In the genomic region with DNA sequence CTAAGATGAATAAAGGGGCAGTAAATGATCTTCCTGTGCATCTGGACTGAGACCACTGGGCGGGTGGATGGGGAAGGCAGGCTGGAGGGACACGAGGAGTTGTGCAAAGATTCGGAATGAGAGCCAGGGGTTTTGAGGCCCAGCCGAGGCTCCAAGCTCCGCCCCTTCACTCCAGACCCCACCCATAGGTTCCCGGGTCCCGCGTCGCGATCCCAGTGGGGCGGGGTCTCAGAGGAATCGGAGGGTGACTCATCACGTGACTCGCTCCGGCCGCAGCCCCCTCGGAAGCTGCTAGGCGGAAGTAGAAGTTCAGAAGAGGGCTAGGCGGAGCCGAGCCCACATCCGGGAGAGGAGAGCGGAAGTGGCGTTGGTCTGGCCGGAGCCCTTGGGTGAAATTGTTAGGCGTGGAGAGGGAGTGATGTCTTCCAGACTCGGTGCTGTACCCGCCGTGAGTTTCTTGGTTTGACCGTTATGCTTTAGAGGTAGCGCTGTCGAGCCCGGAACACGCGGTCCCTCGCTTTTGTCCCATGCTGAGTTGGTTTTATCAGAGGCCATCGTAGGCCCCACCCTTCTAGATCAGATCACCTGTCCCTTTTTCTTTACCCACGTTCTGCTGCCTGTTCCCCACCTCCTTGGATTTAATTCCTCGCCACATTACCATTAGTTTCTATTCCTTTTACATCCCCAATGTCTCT, we compare ENCODE assay signal across 8 cellular contexts. TPM values are rescaled to one million over a fixed set of nuclear protein-coding genes. Genes with fewer than 3 reads are reported as not detected.
DNase-seq lines count a peak whose midpoint lies in the region; ATAC-seq and TF ChIP-seq lines count a peak whose summit lies in the region.

ZNF512 (plus strand) TSS at position 348 of the 695 bp plus-strand sequence; CDS start at position 419, 71 bp downstream.

- WGBS in right cardiac atrium, result under 1% methylated on average over 38 of the region's 38 CpGs
- WGBS in psoas muscle, 3 donors, result 1 to 2% (median 1%) methylated on average over 35 to 38 of the region's 38 CpGs
- under 1% methylated on average over 38 of the region's 38 CpGs for WGBS in urinary bladder

- in situ Hi-C loops in GM13977 (cut with MboI; ENCODE audit: low pct_unique_long_range_greater_than_20kb, low sequenced_read_pairs, unreplicated experiment), result no loop called here

- H3K36me3 ChIP-seq in psoas muscle (ENCODE audit: insufficient read depth in 1 of 2, low read depth in 1 of 2) (no peaks in the 10 kb centered on the region), urinary bladder (ENCODE audit: insufficient read depth) (no peaks in the 10 kb centered on the region)

- H3K27me3 Mint-ChIP-seq in T-helper 1 cell treated with Interleukin-12 subunit alpha and Interleukin-12 subunit beta and Interleukin-4 antibody, amounts not matched to agents 30 μg/mL and 1 μg/mL, for 36 hours (ENCODE audit: low read depth), result peaks cover 17% of the 10 kb centered on the region

- H3K9me3 ChIP-seq in right cardiac atrium (ENCODE audit: control insufficient read depth, low read length), result no peaks in the 10 kb centered on the region
- peaks cover 16% of the 10 kb centered on the region for H3K9me3 ChIP-seq in psoas muscle

- peak; percentile 97 for ATAC-seq in HG02852 (IDR thresholded peaks at IDR 0.05; ENCODE audit: unreplicated experiment)
- peak; percentile 98 for ATAC-seq in right cardiac atrium
- peak; percentile 88 to 97 (median 96) for ATAC-seq in psoas muscle

- peak within 1 kb of the TSS; percentile 97 for H3K4me3 Mint-ChIP-seq in T-helper 1 cell treated with Interleukin-12 subunit alpha and Interleukin-12 subunit beta and Interleukin-4 antibody, amounts not matched to agents 30 μg/mL and 1 μg/mL, for 36 hours

- H3K4me3 ChIP-seq in right cardiac atrium (ENCODE audit: low read length) (peak within 1 kb of the TSS; percentile 83), psoas muscle (peak within 1 kb of the TSS; percentile 66), urinary bladder (ENCODE audit: low read depth, low read length) (peak within 1 kb of the TSS; percentile 65)

- peaks cover 22% of the 10 kb centered on the region for H3K36me3 Mint-ChIP-seq in T-helper 1 cell treated with Interleukin-12 subunit alpha and Interleukin-12 subunit beta and Interleukin-4 antibody, amounts not matched to agents 30 μg/mL and 1 μg/mL, for 36 hours (ENCODE audit: low read depth)

- peak; percentile 87 for DNase-seq in GM13977 (ENCODE audit: low spot score)
- DNase-seq in NCI-H146 (lab: John Stamatoyannopoulos, UW), result peak; percentile 98
- peak; percentile 41 to 93 (median 77) for DNase-seq in amygdala (lab: John Stamatoyannopoulos, UW)
- DNase-seq in right cardiac atrium, result peak; percentile 94 to 96 (median 96)
- peak; percentile 91 to 94 for DNase-seq in psoas muscle

- H3K27me3 ChIP-seq in right cardiac atrium (ENCODE audit: control insufficient read depth, insufficient read depth) (no peaks in the 10 kb centered on the region), psoas muscle (ENCODE audit: insufficient read depth in 3 of 3, low read length in 2 of 3) (no peaks in the 10 kb centered on the region)

- H3K4me1 ChIP-seq in right cardiac atrium (ENCODE audit: control insufficient read depth, insufficient read depth, low read length) (peaks cover 2% of the 10 kb centered on the region), psoas muscle (peaks cover 11% of the 10 kb centered on the region), urinary bladder (ENCODE audit: insufficient read depth) (no peaks in the 10 kb centered on the region)

- intact Hi-C loops in right cardiac atrium (cut with DNase I) (no loop called here), psoas muscle (cut with DNase I) (no loop called here)

- TF ChIP-seq CTCF in GM13977 (IDR thresholded peaks at IDR 0.05; ENCODE audit: extremely low read depth, insufficient read depth, missing control alignments) (no peak), psoas muscle (IDR thresholded peaks at IDR 0.05) (no peak)

- H3K4me1 Mint-ChIP-seq in T-helper 1 cell treated with Interleukin-12 subunit alpha and Interleukin-12 subunit beta and Interleukin-4 antibody, amounts not matched to agents 30 μg/mL and 1 μg/mL, for 36 hours (ENCODE audit: low read depth), result peaks cover 37% of the 10 kb centered on the region

- H3K27ac Mint-ChIP-seq in T-helper 1 cell treated with Interleukin-12 subunit alpha and Interleukin-12 subunit beta and Interleukin-4 antibody, amounts not matched to agents 30 μg/mL and 1 μg/mL, for 36 hours, result peak within 1 kb of the TSS; percentile 93

- H3K9me3 Mint-ChIP-seq in T-helper 1 cell treated with Interleukin-12 subunit alpha and Interleukin-12 subunit beta and Interleukin-4 antibody, amounts not matched to agents 30 μg/mL and 1 μg/mL, for 36 hours, result peaks cover 4% of the 10 kb centered on the region

- H3K27ac ChIP-seq in right cardiac atrium (ENCODE audit: low read length) (peak within 1 kb of the TSS; percentile 58), psoas muscle (peak within 1 kb of the TSS; percentile 51), urinary bladder (ENCODE audit: low read depth) (peak within 1 kb of the TSS; percentile 71)

RNA-seq across cellular contexts. Expression of gene ZNF512, which starts in this region (rescaled TPM):
- total RNA-seq in right cardiac atrium (10 to 100 TPM; 24.0 to 26.5 (median 24.8) TPM), psoas muscle (10 to 100 TPM in 3 of 4 donors, 1 to 10 TPM in 1; 6.0 to 17.0 (median 12.8) TPM), urinary bladder (40.2 TPM)
- polyA plus RNA-seq in right cardiac atrium (11.9 TPM), psoas muscle (1 to 10 TPM; 5.1 to 9.4 (median 9.3) TPM), urinary bladder (31.6 TPM)

Comparison
In these comparisons a context has a peak if more than half of its experiments do, and no peak if none do; other contexts are left out.
1. Peak in every context shown above with its lines: DNase-seq, ATAC-seq, H3K4me3 ChIP-seq and H3K27ac ChIP-seq.